In genomic region chr2:189337648-189338047, GRCh38 we compare ENCODE assay signal across 14 cellular contexts.
DNase-seq lines count a peak whose midpoint lies in the region; ATAC-seq and TF ChIP-seq lines count a peak whose summit lies in the region.
"Had no signal": no experiment of that assay in that cellular context is flagged by ENCODE, and none has a peak within 500 bp of the region (broad histone marks: within the 10 kb centered on the region; RNA-seq: fewer than 3 reads in every experiment).

No MANE protein-coding gene starts in this region.

- H3K27ac Mint-ChIP-seq in effector memory CD8-positive, alpha-beta T cell, result no peak overlapping the region

- H3K36me3 ChIP-seq in right atrium auricular region, result no peaks in the 10 kb centered on the region
- H3K36me3 ChIP-seq in esophagus squamous epithelium, result no peaks in the 10 kb centered on the region
- no peaks in the 10 kb centered on the region for H3K36me3 ChIP-seq in mesenchymal stem cell (ENCODE audit: control insufficient read depth in 1 of 2, insufficient read depth in 2 of 2, low read depth in 1 of 2, low read length in 2 of 2)
- peaks cover 0 to 4% (median 0%) of the 10 kb centered on the region in 6 donors for H3K36me3 ChIP-seq in spleen
- H3K36me3 ChIP-seq: right lobe of liver, thoracic aorta had no signal

- H3K27ac ChIP-seq in right atrium auricular region (peak overlapping the region in 1 of 2 donors; percentile 12), esophagus squamous epithelium (peak overlapping the region in 3 of 4 donors; percentile 47 to 77 (median 74)), mesenchymal stem cell (ENCODE audit: low read length, poor library complexity, severe bottlenecking) (no peak overlapping the region), spleen (no peak overlapping the region)
- H3K27ac ChIP-seq: right lobe of liver had no signal

- H3K9ac ChIP-seq in mesenchymal stem cell (ENCODE audit: low read length), result no peak overlapping the region

- no peaks in the 10 kb centered on the region for H3K36me3 Mint-ChIP-seq in effector memory CD8-positive, alpha-beta T cell (ENCODE audit: insufficient read depth)

- no peak for DNase-seq in Right ventricle myocardium inferior (ENCODE audit: missing footprints)
- DNase-seq in right atrium auricular region (ENCODE audit: low spot score), result no peak
- DNase-seq in esophagus squamous epithelium (lab: John Stamatoyannopoulos, UW), result no peak
- peak; percentile 81 for DNase-seq in mesenchymal stem cell
- no peak for DNase-seq in spleen
- no peak for DNase-seq in HuH-7 (ENCODE audit: low spot score)
- DNase-seq in effector memory CD8-positive, alpha-beta T cell, result no peak
- DNase-seq: islet precursor cell, NCI-H1694, right lobe of liver had no signal

- H3K9me3 ChIP-seq in right atrium auricular region, result peaks cover 0 to 11% of the 10 kb centered on the region in 2 donors
- no peaks in the 10 kb centered on the region for H3K9me3 ChIP-seq in esophagus squamous epithelium
- peaks cover 18% of the 10 kb centered on the region for H3K9me3 ChIP-seq in mesenchymal stem cell (ENCODE audit: control insufficient read depth, low read length)
- H3K9me3 ChIP-seq in spleen, result peaks cover 0 to 21% (median 17%) of the 10 kb centered on the region in 8 donors
- H3K9me3 ChIP-seq: right lobe of liver had no signal

- no peak overlapping the region for H3K14ac ChIP-seq in mesenchymal stem cell (ENCODE audit: low read length in 2 of 2)

- H3K4me1 ChIP-seq in right atrium auricular region, result no peaks in the 10 kb centered on the region
- H3K4me1 ChIP-seq in esophagus squamous epithelium, result peaks cover 0 to 5% (median 0%) of the 10 kb centered on the region in 3 donors
- no peaks in the 10 kb centered on the region for H3K4me1 ChIP-seq in mesenchymal stem cell (ENCODE audit: control insufficient read depth, insufficient read depth, low read depth, low read length)
- no peaks in the 10 kb centered on the region for H3K4me1 ChIP-seq in spleen
- H3K4me1 ChIP-seq: right lobe of liver had no signal

- H3K27me3 ChIP-seq in right atrium auricular region, result no peaks in the 10 kb centered on the region
- H3K27me3 ChIP-seq in esophagus squamous epithelium, result no peaks in the 10 kb centered on the region
- no peaks in the 10 kb centered on the region for H3K27me3 ChIP-seq in mesenchymal stem cell (ENCODE audit: control insufficient read depth in 1 of 2, insufficient read depth in 1 of 2, low read length in 2 of 2)
- no peaks in the 10 kb centered on the region for H3K27me3 ChIP-seq in spleen (replicated peaks in 1 of 7)
- H3K27me3 ChIP-seq: right lobe of liver had no signal

- no peak overlapping the region for H3K23ac ChIP-seq in mesenchymal stem cell (ENCODE audit: low read length in 2 of 2)

- ATAC-seq in Right ventricle myocardium inferior (peak; percentile 95), GM18907 (IDR thresholded peaks at IDR 0.05; ENCODE audit: unreplicated experiment) (no peak)
- no peak for ATAC-seq in effector memory CD8-positive, alpha-beta T cell (replicated peaks)
- ATAC-seq: esophagus mucosa had no signal

- H3K4me3 ChIP-seq in right atrium auricular region (no peak overlapping the region), esophagus squamous epithelium (no peak overlapping the region), mesenchymal stem cell (ENCODE audit: insufficient read depth in 1 of 2, low read depth in 1 of 2, low read length in 2 of 2) (no peak overlapping the region), spleen (no peak overlapping the region)
- H3K4me3 ChIP-seq: right lobe of liver, thoracic aorta had no signal

- no peak overlapping the region for H3K4me2 ChIP-seq in mesenchymal stem cell (ENCODE audit: low read length, poor library complexity, severe bottlenecking)

- 4 to 21% methylated on average over 1 of the region's 1 CpG for WGBS in esophagus squamous epithelium, 2 donors
- 10% methylated on average over 1 of the region's 1 CpG for WGBS in mesenchymal stem cell
- 66 to 85% (median 74%) methylated on average over 1 of the region's 1 CpG for WGBS in spleen, 5 donors

- H3K27me3 Mint-ChIP-seq in effector memory CD8-positive, alpha-beta T cell, result no peaks in the 10 kb centered on the region
- H3K27me3 Mint-ChIP-seq: central memory CD8-positive, alpha-beta T cell had no signal

- no peaks in the 10 kb centered on the region for H3K4me1 Mint-ChIP-seq in effector memory CD8-positive, alpha-beta T cell (ENCODE audit: low read depth in 2 of 2)
- H3K4me1 Mint-ChIP-seq: central memory CD8-positive, alpha-beta T cell had no signal

- no peak for TF ChIP-seq CTCF in right atrium auricular region (IDR thresholded peaks at IDR 0.05)
- no peak for TF ChIP-seq CTCF in esophagus squamous epithelium (IDR thresholded peaks at IDR 0.05)
- no peak for TF ChIP-seq CTCF in spleen (IDR thresholded peaks at IDR 0.05 in 8 of 11, conservative IDR thresholded peaks at IDR 0.05 in 3 of 11)

- no peak overlapping the region for H2BK12ac ChIP-seq in mesenchymal stem cell (ENCODE audit: low read length in 2 of 2)

- H4K91ac ChIP-seq in mesenchymal stem cell (ENCODE audit: low read length), result no peak overlapping the region

- H4K8ac ChIP-seq in mesenchymal stem cell (ENCODE audit: low read length), result no peak overlapping the region

- intact Hi-C loops in Right ventricle myocardium inferior (cut with DNase I) (no loop called here), esophagus squamous epithelium (cut with DNase I) (no loop called here), spleen (cut with DNase I; ENCODE audit: low total_unique reads) (no loop called here)

- H2AK5ac ChIP-seq in mesenchymal stem cell (ENCODE audit: low read length, severe bottlenecking), result no peak overlapping the region

- H3K18ac ChIP-seq in mesenchymal stem cell (ENCODE audit: low read depth in 1 of 2, low read length in 2 of 2), result no peak overlapping the region

- H3K9me3 Mint-ChIP-seq in effector memory CD8-positive, alpha-beta T cell, result peaks cover 0 to 4% of the 10 kb centered on the region in 2 donors
- H3K9me3 Mint-ChIP-seq: central memory CD8-positive, alpha-beta T cell had no signal

- H2BK120ac ChIP-seq in mesenchymal stem cell (ENCODE audit: low read depth, low read length), result no peak overlapping the region

- no peak overlapping the region for H3K4me3 Mint-ChIP-seq in effector memory CD8-positive, alpha-beta T cell
- H3K4me3 Mint-ChIP-seq: central memory CD8-positive, alpha-beta T cell had no signal

- H3K4ac ChIP-seq in mesenchymal stem cell (ENCODE audit: low read depth in 1 of 2, low read length in 2 of 2), result no peak overlapping the region

- no peak overlapping the region for H2AFZ ChIP-seq in mesenchymal stem cell (ENCODE audit: low read depth, low read length)

- TF ChIP-seq POLR2A in esophagus squamous epithelium (IDR thresholded peaks at IDR 0.05) (no peak), spleen (IDR thresholded peaks at IDR 0.05) (no peak)

- H2BK15ac ChIP-seq in mesenchymal stem cell (ENCODE audit: low read depth, poor library complexity, severe bottlenecking), result no peak overlapping the region

- H3K79me1 ChIP-seq in mesenchymal stem cell (replicated peaks; ENCODE audit: low read length, poor library complexity, severe bottlenecking), result no peaks in the 10 kb centered on the region

- H2BK5ac ChIP-seq in mesenchymal stem cell (ENCODE audit: low read depth, low read length, poor library complexity, severe bottlenecking), result no peak overlapping the region

Comparison
In these comparisons a context has a peak if more than half of its experiments do, and no peak if none do; other contexts are left out.
1. H3K27ac ChIP-seq: peak in esophagus squamous epithelium (3 of 4); none in mesenchymal stem cell (single experiment) and spleen (0 of 8).